In the genomic region with DNA sequence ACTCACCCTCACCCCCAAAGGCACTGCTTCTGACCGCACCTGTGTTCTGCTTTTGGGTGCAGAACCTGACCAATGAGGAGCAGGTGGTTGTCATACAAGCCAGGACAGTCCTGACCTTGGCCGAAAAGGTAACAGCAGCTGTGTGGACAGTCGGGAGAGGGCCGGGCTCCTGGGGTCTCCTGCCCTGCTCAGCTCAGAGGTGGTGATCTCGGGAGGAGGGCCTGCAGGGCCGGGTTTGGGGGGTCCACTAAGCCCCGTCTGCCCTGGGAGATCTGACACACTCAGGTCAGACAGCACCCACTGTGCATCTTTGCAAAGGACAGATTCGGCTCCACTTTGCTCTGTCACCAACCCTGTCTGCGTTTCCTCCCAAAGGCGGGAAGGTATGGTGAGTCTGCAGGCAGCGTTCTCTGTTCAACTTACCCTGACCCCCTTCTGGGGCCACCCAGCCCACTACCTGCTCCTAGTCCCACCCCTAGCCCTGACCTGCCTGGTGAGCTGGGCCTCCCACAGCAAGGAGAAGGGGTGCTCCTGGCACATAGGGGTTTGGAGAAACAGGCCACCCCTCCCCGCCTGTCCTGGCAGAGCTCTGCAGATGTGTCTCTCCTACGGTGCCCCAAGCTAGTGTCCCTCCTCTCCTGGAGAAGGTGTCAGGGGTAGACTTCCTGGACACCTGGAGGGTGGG, we compare ENCODE assay signal across 21 cellular contexts. TPM values are rescaled to one million over a fixed set of nuclear protein-coding genes. Genes with fewer than 3 reads are reported as not detected.
A peak's percentile ranks its signal among the peaks of the same experiment; 100 is the strongest.
DNase-seq lines count a peak whose midpoint lies in the region; ATAC-seq, FAIRE-seq and TF ChIP-seq lines count a peak whose summit lies in the region.
"Had no signal": no experiment of that assay in that cellular context is flagged by ENCODE, and none has a peak within 500 bp of the region (broad histone marks: within the 10 kb centered on the region; RNA-seq: fewer than 3 reads in every experiment).

No MANE protein-coding gene starts in this region.

- H4K20me1 ChIP-seq in H1 (replicated peaks in 1 of 2; ENCODE audit: control insufficient read depth in 1 of 2, insufficient read depth in 2 of 2, low read length in 2 of 2) = peaks cover 0 to 2% of the 10 kb centered on the region in 2 experiments
- H4K20me1 ChIP-seq: BLaER1 had no signal

- no peak overlapping the region for H3K4me3 ChIP-seq in left ventricle myocardium inferior
- no peak overlapping the region for H3K4me3 ChIP-seq in H1 (ENCODE audit: extremely low read depth in 1 of 4, insufficient read depth in 2 of 4, low read depth in 3 of 4, low read length in 4 of 4)
- no peak overlapping the region for H3K4me3 ChIP-seq in left lung
- no peak overlapping the region for H3K4me3 ChIP-seq in aorta (ENCODE audit: low read length in 2 of 2)
- H3K4me3 ChIP-seq: BLaER1 had no signal

- H3K9me3 ChIP-seq in left ventricle myocardium inferior (replicated peaks) (no peaks in the 10 kb centered on the region), H1 (ENCODE audit: insufficient read depth in 2 of 2, low read depth in 1 of 2, low read length in 1 of 2) (no peaks in the 10 kb centered on the region; a peak in 1 of 4 replicates), left lung (no peaks in the 10 kb centered on the region), aorta (ENCODE audit: control insufficient read depth, low read length) (no peaks in the 10 kb centered on the region)
- H3K9me3 ChIP-seq: BLaER1 had no signal

- ATAC-seq in left lung (no peak), aorta (ENCODE audit: low FRiP score) (no peak)

- TF ChIP-seq RAD21 in H1 (IDR thresholded peaks at IDR 0.05 in 1 of 2, conservative IDR thresholded peaks at IDR 0.05 in 1 of 2; ENCODE audit: low read depth in 2 of 2, low read length in 2 of 2) = no peak

- CTCF ChIA-PET in H1 (lab: Charles Lee; ENCODE audit: partially characterized antibody) = interaction anchor here (0.6 to 3.5 kb wide), 5 partner anchors 10 to 223 kb away, joined by 3 to 14 read pairs (median 3); no protein-coding TSS in a partner anchor

- POLR2A ChIA-PET in H1 (lab: Charles Lee; ENCODE audit: partially characterized antibody) = interaction anchor here (1.6 kb wide), 1 partner anchor 10 kb away, joined by 6 read pairs; no protein-coding TSS in a partner anchor

- H3K18ac ChIP-seq in H1 (ENCODE audit: extremely low read depth, low read length) = no peak overlapping the region

- H3K27me3 ChIP-seq in left ventricle myocardium inferior (ENCODE audit: low read depth) = no peaks in the 10 kb centered on the region
- H3K27me3 ChIP-seq in H1 (replicated peaks in 1 of 4; ENCODE audit: control insufficient read depth in 3 of 4, extremely low read depth in 1 of 4, insufficient read depth in 3 of 4, low read length in 3 of 4) = no peaks in the 10 kb centered on the region
- H3K27me3 ChIP-seq in left lung = no peaks in the 10 kb centered on the region
- no peaks in the 10 kb centered on the region for H3K27me3 ChIP-seq in aorta (ENCODE audit: control insufficient read depth in 1 of 2, insufficient read depth in 2 of 2, low read length in 1 of 2)
- H3K27me3 ChIP-seq: BLaER1 had no signal

- H3K4me1 ChIP-seq in left ventricle myocardium inferior = no peaks in the 10 kb centered on the region
- H3K4me1 ChIP-seq in H1 (replicated peaks in 1 of 4; ENCODE audit: control insufficient read depth in 3 of 4, insufficient read depth in 4 of 4, low read length in 3 of 4) = no peaks in the 10 kb centered on the region; a peak in 2 of 7 replicates
- H3K4me1 ChIP-seq in left lung = no peaks in the 10 kb centered on the region
- no peaks in the 10 kb centered on the region for H3K4me1 ChIP-seq in aorta (ENCODE audit: control insufficient read depth in 1 of 2, insufficient read depth in 2 of 2, low read length in 2 of 2)

- no peak for FAIRE-seq in H1 (lab: Jason Lieb, UNC)
- FAIRE-seq: G401.6 had no signal

- H3K79me2 ChIP-seq in H1 (ENCODE audit: control insufficient read depth in 1 of 2, insufficient read depth in 2 of 2, low read length in 2 of 2) = no peaks in the 10 kb centered on the region

- no peak overlapping the region for H2BK5ac ChIP-seq in H1 (ENCODE audit: low read depth, low read length)

- 87% methylated on average over 11 of the region's 13 CpGs; no CpG with 5 or more reads in 1 of the 2 experiments for WGBS in H1 (ENCODE audit: extremely low coverage in 1 of 2, insufficient coverage in 1 of 2, insufficient read length in 1 of 2, insufficient replicate concordance in 2 of 2, low coverage in 1 of 2, low lambda C conversion rate in 2 of 2, missing lambda C conversion rate in 1 of 2), 2 experiments
- 74 to 80% methylated on average over 13 of the region's 13 CpGs for WGBS in aorta, 2 donors

- H4K5ac ChIP-seq in H1 (ENCODE audit: insufficient read length, low read depth, low read length) = no peak overlapping the region

- DNase-seq in cardiac septum (ENCODE audit: low spot score) (peak; percentile 68), left ventricle myocardium inferior (no peak), H1 (ENCODE audit: low read depth in 1 of 2, low spot score in 2 of 2) (no peak), left lung (peak; percentile 26 to 66), aorta (peak; percentile 17 to 64), NCI-H187 treated with DMSO at 0.1 percent for 48 hours (lab: John Stamatoyannopoulos, UW) (no peak), kidney tubule cell (ENCODE audit: low spot score) (no peak)
- DNase-seq: CD4-positive, alpha-beta T cell; COR-L47; DMS53; H7; NCI-H1048; NCI-H1417; NCI-H1694; NCI-H2081; NCI-H2227 treated with DMSO at 0.1 percent for 48 hours; NCI-H526 treated with DMSO at 0.1 percent for 48 hours; SIG-M5 had no signal

- peak overlapping the region; percentile 80; the same call in 1 of the 2 replicates for H4K8ac ChIP-seq in H1 (ENCODE audit: extremely low read depth, insufficient read depth, low read length)

- H3K36me3 ChIP-seq in left ventricle myocardium inferior = peaks cover 6% of the 10 kb centered on the region
- no peaks in the 10 kb centered on the region; a peak in 1 of 8 replicates for H3K36me3 ChIP-seq in H1 (ENCODE audit: control insufficient read depth in 2 of 4, insufficient read depth in 4 of 4, low read length in 3 of 4)
- H3K36me3 ChIP-seq in left lung = no peaks in the 10 kb centered on the region
- H3K36me3 ChIP-seq in aorta (ENCODE audit: control insufficient read depth in 1 of 2, insufficient read depth in 2 of 2, low read length in 1 of 2) = no peaks in the 10 kb centered on the region
- H3K36me3 ChIP-seq: BLaER1 had no signal

- H3K56ac ChIP-seq in H1 (replicated peaks; ENCODE audit: insufficient read length, low read depth, low read length) = no peak overlapping the region

- no peak for TF ChIP-seq POLR2A in H1 (IDR thresholded peaks at IDR 0.05; ENCODE audit: control extremely low read depth in 1 of 2, low read depth in 2 of 2, low read length in 2 of 2)

- peaks cover 15% of the 10 kb centered on the region for H3K23me2 ChIP-seq in H1 (ENCODE audit: low read depth, low read length)

- H3K9ac ChIP-seq in H1 (replicated peaks in 1 of 4; ENCODE audit: extremely low read depth in 1 of 4, low read depth in 3 of 4, low read length in 3 of 4) = no peak overlapping the region
- H3K9ac ChIP-seq: BLaER1 had no signal

- H2AK5ac ChIP-seq in H1 (ENCODE audit: low read depth, low read length) = no peak overlapping the region

- H2BK15ac ChIP-seq in H1 (ENCODE audit: low read length) = no peak overlapping the region

- H2BK20ac ChIP-seq in H1 (ENCODE audit: low read length) = no peak overlapping the region

- H3K79me1 ChIP-seq in H1 (ENCODE audit: low read depth, low read length) = no peaks in the 10 kb centered on the region; the same call in 1 of the 2 replicates

- intact Hi-C loops in cardiac septum (cut with DNase I) = no loop called here
- intact Hi-C loops in left ventricle myocardium inferior (cut with micrococcal nuclease) = no loop called here
- intact Hi-C loops in left lung (cut with DNase I) = no loop called here
- intact Hi-C loops in aorta (cut with DNase I) = loop anchor here in 1 of 2 donors (10.0 kb wide), 1 partner anchor 258 kb away; no protein-coding TSS in a partner anchor

- H3K4ac ChIP-seq in H1 (replicated peaks; ENCODE audit: insufficient read length, low read depth, low read length) = no peak overlapping the region

- H3K4me2 ChIP-seq in H1 (ENCODE audit: insufficient read depth in 1 of 2, low read depth in 2 of 2, low read length in 2 of 2) = no peak overlapping the region
- H3K4me2 ChIP-seq: BLaER1 had no signal

- H2AFZ ChIP-seq in H1 (ENCODE audit: low read length) = no peak overlapping the region

- TF ChIP-seq CTCF in left ventricle myocardium inferior (IDR thresholded peaks at IDR 0.05; ENCODE audit: borderline replicate concordance) = no peak
- TF ChIP-seq CTCF in H1 (IDR thresholded peaks at IDR 0.05; ENCODE audit: control extremely low read depth in 1 of 3, insufficient read depth in 1 of 3, low read depth in 1 of 3, low read length in 3 of 3) = no peak
- no peak for TF ChIP-seq CTCF in left lung (IDR thresholded peaks at IDR 0.05)

- H3K23ac ChIP-seq in H1 (ENCODE audit: insufficient read length) = no peak overlapping the region

- H3K14ac ChIP-seq in H1 (ENCODE audit: insufficient read length) = no peak overlapping the region

- H3K27ac ChIP-seq in left ventricle myocardium inferior (replicated peaks) (no peak overlapping the region), H1 (ENCODE audit: low read depth, low read length) (no peak overlapping the region), left lung (no peak overlapping the region), aorta (ENCODE audit: low read depth in 1 of 2, low read length in 2 of 2) (no peak overlapping the region)
- H3K27ac ChIP-seq: BLaER1, HL-60 had no signal

- no peak overlapping the region for H2BK12ac ChIP-seq in H1 (ENCODE audit: low read depth, low read length)

- H2BK120ac ChIP-seq in H1 (replicated peaks; ENCODE audit: low read depth, low read length) = no peak overlapping the region

- no peak overlapping the region for H4K91ac ChIP-seq in H1 (replicated peaks; ENCODE audit: insufficient read length, low read length)

- TF ChIP-seq EP300 in H1 (IDR thresholded peaks at IDR 0.05; ENCODE audit: borderline replicate concordance in 1 of 2, low read depth in 2 of 2, low read length in 2 of 2) = no peak

TF ChIP-seq in H1, 55 proteins besides CTCF, POLR2A, EP300 and RAD21 (continues in another document):
- TF ChIP-seq SIX5 (IDR thresholded peaks at IDR 0.05; ENCODE audit: low read depth, low read length) (no peak), BCL11A (IDR thresholded peaks at IDR 0.05; ENCODE audit: low read depth in 2 of 2, low read length in 2 of 2) (no peak)

RNA-seq across cellular contexts. Expression of a gene that starts 33.7 kb away (rescaled TPM):
- total RNA-seq in cardiac septum = 55.4 TPM
- total RNA-seq in left ventricle myocardium inferior = 42.8 TPM
- total RNA-seq in H1 (2021; fragmentation: NEBNext Ultra II Directional; extraction: Animal tissue kit (Norgen Biotek cat#: 25700)) = 15.2 and 16.4 TPM in 2 replicates
- polyA plus RNA-seq in H1 (2011; rRNA removed) = 12.9 and 21.6 TPM in 2 replicates
- 12.2 TPM for polyA plus RNA-seq in H1 (2011; cell fraction: cytosol; rRNA removed)
- polyA plus RNA-seq in H1 (2011; cell fraction: nucleus; rRNA removed) = 51.0 TPM
- polyA plus RNA-seq in H1 (2012, experiment 1 of 2) = 17.8 to 24.2 TPM (median 20.8 TPM) in 4 replicates
- polyA plus RNA-seq in H1 (2012, experiment 2 of 2) = 13.3 TPM
- 15.1 TPM for polyA plus RNA-seq in H1 (2013, experiment 1 of 2)
- 13.3 TPM for polyA plus RNA-seq in H1 (2013, experiment 2 of 2)
- 7.1 and 10.2 TPM in 2 replicates for polyA minus RNA-seq in H1 (2011; rRNA and poly(A)+ RNA removed)
- polyA minus RNA-seq in H1 (2011; cell fraction: cytosol; rRNA and poly(A)+ RNA removed) = 7.7 TPM
- 9.5 TPM for polyA minus RNA-seq in H1 (2011; cell fraction: nucleus; rRNA and poly(A)+ RNA removed)
- 1 to 10 TPM; 1.3 to 3.1 TPM for total RNA-seq in left lung
- 1 to 10 TPM in 1 of 2 donors, under 1 TPM in 1; 0.84 to 1.4 TPM for total RNA-seq in aorta
- polyA plus RNA-seq in aorta = under 1 TPM in 1 of 2 donors, not detected in 1; 0.95 TPM

Comparison
In these comparisons a context has a peak if more than half of its experiments do, and no peak if none do; other contexts are left out.
1. DNase-seq: peak in cardiac septum (single experiment), left lung (2 of 2) and aorta (2 of 2); none in left ventricle myocardium inferior (single experiment), H1 (0 of 2), NCI-H187 treated with DMSO at 0.1 percent for 48 hours (single experiment) and kidney tubule cell (single experiment).